9 cellular contexts compared by ENCODE assay signal in genomic region chr10:73650537-73651331, GRCh38. TPM values are rescaled to one million over a fixed set of nuclear protein-coding genes. Genes with fewer than 3 reads are reported as not detected.
DNase-seq lines count a peak whose midpoint lies in the region; ATAC-seq and TF ChIP-seq lines count a peak whose summit lies in the region.
"Had no signal": no experiment of that assay in that cellular context is flagged by ENCODE, and none has a peak within 500 bp of the region (broad histone marks: within the 10 kb centered on the region; RNA-seq: fewer than 3 reads in every experiment).

No MANE protein-coding gene starts in this region.

- no peak for TF ChIP-seq CTCF in mammary epithelial cell (conservative IDR thresholded peaks at IDR 0.05 in 1 of 2, IDR thresholded peaks at IDR 0.05 in 1 of 2; ENCODE audit: extremely low read depth in 1 of 2, insufficient read depth in 1 of 2, low read depth in 1 of 2, low read length in 2 of 2)
- no peak for TF ChIP-seq CTCF in MCF 10A (IDR thresholded peaks at IDR 0.05; ENCODE audit: unreplicated experiment)
- TF ChIP-seq CTCF in upper lobe of right lung (IDR thresholded peaks at IDR 0.05), result no peak
- no peak for TF ChIP-seq CTCF in A673 (conservative IDR thresholded peaks at IDR 0.05; ENCODE audit: low read depth, low read length)

- no peaks in the 10 kb centered on the region for H3K27me3 Mint-ChIP-seq in MCF 10A (ENCODE audit: insufficient read depth, unreplicated experiment)

- H3K36me3 Mint-ChIP-seq in MCF 10A (ENCODE audit: insufficient read depth, unreplicated experiment), result no peaks in the 10 kb centered on the region
- H3K36me3 Mint-ChIP-seq: CD8-positive, alpha-beta T cell had no signal

- H3K36me3 ChIP-seq in mammary epithelial cell (ENCODE audit: insufficient read depth, low read length), result no peaks in the 10 kb centered on the region
- H3K36me3 ChIP-seq in upper lobe of right lung, result no peaks in the 10 kb centered on the region
- H3K36me3 ChIP-seq in A673 (ENCODE audit: insufficient read depth, low read length, poor library complexity, severe bottlenecking), result no peaks in the 10 kb centered on the region

- H3K27ac Mint-ChIP-seq in MCF 10A (ENCODE audit: low read depth, unreplicated experiment), result no peak overlapping the region
- H3K27ac Mint-ChIP-seq: CD8-positive, alpha-beta T cell had no signal

- ATAC-seq in Right ventricle myocardium superior (ENCODE audit: poor library complexity) (peak; percentile 48), upper lobe of right lung (peak; percentile 4), GM21515 (IDR thresholded peaks at IDR 0.05; ENCODE audit: unreplicated experiment) (no peak), sciatic nerve (no peak)
- ATAC-seq: CD8-positive, alpha-beta T cell had no signal

- no peak overlapping the region for H3K4me2 ChIP-seq in mammary epithelial cell (ENCODE audit: insufficient read depth, low read depth, low read length)

- BruUV-seq in mammary epithelial cell (replicated peaks; lab: Mats Ljungman, UMichigan) (no TSS peak), MCF 10A (replicated peaks; lab: Mats Ljungman, UMichigan) (no TSS peak), A673 (replicated peaks; lab: Mats Ljungman, UMichigan) (no TSS peak)

- H3K27me3 ChIP-seq in mammary epithelial cell (ENCODE audit: insufficient read depth, low read length), result no peaks in the 10 kb centered on the region
- H3K27me3 ChIP-seq in upper lobe of right lung, result no peaks in the 10 kb centered on the region
- no peaks in the 10 kb centered on the region for H3K27me3 ChIP-seq in A673 (replicated peaks; ENCODE audit: insufficient read depth, low read depth, low read length, poor library complexity)

- H3K27ac ChIP-seq in mammary epithelial cell (ENCODE audit: insufficient read depth, low read depth, low read length), result no peak overlapping the region
- no peak overlapping the region for H3K27ac ChIP-seq in upper lobe of right lung
- H3K27ac ChIP-seq in A673 (ENCODE audit: low read depth, low read length, poor library complexity, severe bottlenecking), result no peak overlapping the region

- intact Hi-C loops in mammary epithelial cell (cut with micrococcal nuclease), result no loop called here
- intact Hi-C loops in MCF 10A (cut with micrococcal nuclease), result no loop called here
- intact Hi-C loops in Right ventricle myocardium superior (cut with DNase I), result loop anchor here (10.0 kb wide), 1 partner anchor 84 kb away; no protein-coding TSS in a partner anchor
- intact Hi-C loops in upper lobe of right lung (cut with DNase I), result no loop called here
- intact Hi-C loops in A673 (cut with micrococcal nuclease; ENCODE audit: unreplicated experiment), result no loop called here
- intact Hi-C loops in sciatic nerve (cut with DNase I), result no loop called here

- dilution Hi-C loops in mammary epithelial cell (cut with HindIII; ENCODE audit: low sequenced_read_pairs), result no loop called here

- H3K9me3 Mint-ChIP-seq in MCF 10A (ENCODE audit: unreplicated experiment), result no peaks in the 10 kb centered on the region
- H3K9me3 Mint-ChIP-seq: CD8-positive, alpha-beta T cell had no signal

- in situ Hi-C loops in mammary epithelial cell (cut with MboI; ENCODE audit: low sequenced_read_pairs in 2 of 2), result no loop called here

- H3K79me2 ChIP-seq in mammary epithelial cell (ENCODE audit: insufficient read depth, low read length), result no peaks in the 10 kb centered on the region

- H3K4me1 ChIP-seq in mammary epithelial cell (ENCODE audit: insufficient read depth, low read length) (peaks cover 5% of the 10 kb centered on the region), upper lobe of right lung (peaks cover 13% of the 10 kb centered on the region), A673 (ENCODE audit: insufficient read depth, low read length, poor library complexity, severe bottlenecking) (peaks cover 6% of the 10 kb centered on the region)

- H2AFZ ChIP-seq in mammary epithelial cell (ENCODE audit: low read depth, low read length), result no peak overlapping the region

- CTCF ChIA-PET in mammary epithelial cell (lab: Charles Lee; ENCODE audit: low non-redundant PET) (no interaction called here), MCF 10A (lab: Yijun Ruan, JAX) (interaction anchor here (0.5 to 2.6 kb wide), 4 partner anchors 120 to 485 kb away, joined by 3 to 12 read pairs (median 4); no protein-coding TSS in a partner anchor), A673 (lab: Charles Lee) (no interaction called here)

- POLR2A ChIA-PET in MCF 10A (lab: Yijun Ruan, JAX) (no interaction called here), A673 (lab: Charles Lee; ENCODE audit: low non-redundant PET) (interaction anchor here (0.6 kb wide), 1 partner anchor 281 kb away, joined by 6 read pairs; no protein-coding TSS in a partner anchor)

- H3K4me1 Mint-ChIP-seq in MCF 10A (ENCODE audit: insufficient read depth, unreplicated experiment), result no peaks in the 10 kb centered on the region

- H3K4me3 ChIP-seq in mammary epithelial cell (replicated peaks in 1 of 3; ENCODE audit: insufficient read depth in 1 of 3, low read depth in 2 of 3, low read length in 3 of 3) (no peak overlapping the region), upper lobe of right lung (no peak overlapping the region), A673 (ENCODE audit: low read depth, low read length, poor library complexity, severe bottlenecking) (no peak overlapping the region)

- WGBS in mammary epithelial cell (ENCODE audit: low coverage, missing lambda C conversion rate), result 59% methylated on average over 5 of the region's 5 CpGs

- H4K20me1 ChIP-seq in mammary epithelial cell (ENCODE audit: insufficient read depth, low read length), result no peaks in the 10 kb centered on the region

- no peak overlapping the region for H3K9ac ChIP-seq in mammary epithelial cell (ENCODE audit: insufficient read depth, low read length)

- H3K9me3 ChIP-seq in mammary epithelial cell (replicated peaks; ENCODE audit: insufficient read depth, low read length), result no peaks in the 10 kb centered on the region
- no peaks in the 10 kb centered on the region for H3K9me3 ChIP-seq in upper lobe of right lung
- H3K9me3 ChIP-seq in A673 (ENCODE audit: low read depth, low read length, poor library complexity, severe bottlenecking), result no peaks in the 10 kb centered on the region

- no peak overlapping the region for H3K4me3 Mint-ChIP-seq in MCF 10A (ENCODE audit: unreplicated experiment)
- H3K4me3 Mint-ChIP-seq: CD8-positive, alpha-beta T cell had no signal

- DNase-seq in mammary epithelial cell, result peak; percentile 64
- no peak for DNase-seq in MCF 10A (ENCODE audit: unreplicated experiment)
- DNase-seq in NOMO-1 treated with dmso at 0.1 percent for 144 hours (lab: John Stamatoyannopoulos, UW; ENCODE audit: unreplicated experiment), result peak; percentile 73
- DNase-seq in Right ventricle myocardium superior, result peak; percentile 74
- DNase-seq in upper lobe of right lung, result no peak
- DNase-seq in A673 (ENCODE audit: low spot score), result no peak
- DNase-seq in sciatic nerve (ENCODE audit: low spot score), result no peak
- DNase-seq: CD8-positive, alpha-beta T cell had no signal

RNA-seq across cellular contexts. Expression of gene SYNPO2L, which starts 5.1 kb away (rescaled TPM):
- not detected for total RNA-seq in mammary epithelial cell
- polyA plus RNA-seq in mammary epithelial cell, result not detected
- not detected for polyA minus RNA-seq in mammary epithelial cell
- total RNA-seq in MCF 10A (2022), result not detected in 2 replicates
- total RNA-seq in Right ventricle myocardium superior, result 213 TPM
- 5.9 TPM for total RNA-seq in upper lobe of right lung
- total RNA-seq in A673 (2021), result 0.06 TPM in 1 of 2 replicates, not detected in the other
- total RNA-seq in sciatic nerve, result not detected
- total RNA-seq: CD8-positive, alpha-beta T cell had no signal

RNA-seq across cellular contexts. Expression of gene MYOZ1, which starts 9.5 kb away (rescaled TPM):
- total RNA-seq in mammary epithelial cell, result under 1 TPM in 1 of 2 donors, not detected in 1; 0.50 TPM
- polyA plus RNA-seq in mammary epithelial cell, result not detected
- polyA minus RNA-seq in mammary epithelial cell, result not detected
- not detected in 2 replicates for total RNA-seq in MCF 10A (2022)
- 0.38 TPM for total RNA-seq in Right ventricle myocardium superior
- 5.2 TPM for total RNA-seq in upper lobe of right lung
- total RNA-seq in A673 (2021), result 0.19 TPM in 1 of 2 replicates, not detected in the other
- 1.1 TPM for total RNA-seq in sciatic nerve
- total RNA-seq: CD8-positive, alpha-beta T cell had no signal

RNA-seq across cellular contexts. Expression of gene AGAP5, which starts 47.2 kb away (rescaled TPM):
- total RNA-seq in mammary epithelial cell (1 to 10 TPM; 3.3 to 8.5 TPM), MCF 10A (2022) (16.0 and 17.3 TPM in 2 replicates), Right ventricle myocardium superior (3.5 TPM), upper lobe of right lung (9.8 TPM), A673 (2021) (5.7 and 6.4 TPM in 2 replicates), sciatic nerve (14.4 TPM)
- polyA plus RNA-seq in mammary epithelial cell, result 2.5 TPM
- polyA minus RNA-seq in mammary epithelial cell, result not detected

RNA-seq across cellular contexts. Expression of gene USP54, which starts 59.6 kb away (rescaled TPM):
- total RNA-seq in mammary epithelial cell (10 to 100 TPM; 11.0 to 30.8 TPM), MCF 10A (2022) (19.6 and 21.4 TPM in 2 replicates), Right ventricle myocardium superior (22.5 TPM), upper lobe of right lung (114 TPM), A673 (2021) (35.4 and 35.9 TPM in 2 replicates), sciatic nerve (66.6 TPM)
- 10.0 TPM for polyA plus RNA-seq in mammary epithelial cell
- polyA minus RNA-seq in mammary epithelial cell, result 20.9 TPM

Comparison
In these comparisons a context has a peak if more than half of its experiments do, and no peak if none do; other contexts are left out.
1. DNase-seq: peak in mammary epithelial cell (single experiment), NOMO-1 treated with dmso at 0.1 percent for 144 hours (single experiment) and Right ventricle myocardium superior (single experiment); none in MCF 10A (single experiment), upper lobe of right lung (single experiment), A673 (single experiment) and sciatic nerve (single experiment).
2. ATAC-seq: peak in Right ventricle myocardium superior (single experiment) and upper lobe of right lung (single experiment); none in GM21515 (single experiment) and sciatic nerve (single experiment).
3. RNA of gene SYNPO2L, which starts 5.1 kb away (total RNA-seq): 213 TPM in Right ventricle myocardium superior (single experiment); 5.9 TPM in upper lobe of right lung (single experiment), 0.06 TPM in A673, not detected in sciatic nerve (single experiment), not detected in mammary epithelial cell and not detected in MCF 10A; every median in the first group is over 10 times any median in the second.